Comparison of ENCODE assay signal across 20 cellular contexts in the genomic region with DNA sequence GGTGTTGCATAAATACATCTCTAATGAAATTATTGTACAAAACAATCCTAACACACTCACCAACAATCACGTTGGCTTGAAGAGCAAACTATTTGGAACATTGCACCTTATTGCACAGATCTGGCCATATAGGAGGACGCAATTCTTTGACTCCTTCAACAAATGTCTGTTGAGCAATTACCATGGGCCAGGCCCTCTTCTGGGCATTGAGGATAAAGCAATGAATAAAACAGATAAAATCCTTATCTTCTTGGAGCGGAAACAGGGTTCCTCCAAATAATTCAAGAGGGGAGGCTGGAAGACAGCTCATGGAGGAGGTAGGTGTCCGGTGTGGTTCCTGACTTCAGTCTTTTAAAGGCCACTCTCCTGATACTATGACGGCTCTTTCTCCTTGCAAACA. TPM values are rescaled to one million over a fixed set of nuclear protein-coding genes. Genes with fewer than 3 reads are reported as not detected.
A peak's percentile ranks its signal among the peaks of the same experiment; 100 is the strongest.
DNase-seq lines count a peak whose midpoint lies in the region; TF ChIP-seq lines count a peak whose summit lies in the region.
"Had no signal": no experiment of that assay in that cellular context is flagged by ENCODE, and none has a peak within 500 bp of the region (broad histone marks: within the 10 kb centered on the region; RNA-seq: fewer than 3 reads in every experiment).

No MANE protein-coding gene starts in this region.

- H3K27me3 ChIP-seq in BE2C, result no peaks in the 10 kb centered on the region
- peaks cover 83% of the 10 kb centered on the region for H3K27me3 ChIP-seq in endodermal cell (ENCODE audit: control insufficient read depth, insufficient read depth, low read length, poor library complexity, severe bottlenecking)
- H3K27me3 ChIP-seq in CD8-positive, alpha-beta memory T cell (ENCODE audit: insufficient read depth, low read length, poor library complexity, severe bottlenecking), result no peaks in the 10 kb centered on the region
- peaks cover 100% of the 10 kb centered on the region for H3K27me3 ChIP-seq in left ventricle myocardium inferior (ENCODE audit: low read depth)
- H3K27me3 ChIP-seq: pancreas had no signal

- H3K36me3 ChIP-seq in BE2C (no peaks in the 10 kb centered on the region), HEK293 (ENCODE audit: control insufficient read depth in 2 of 2, insufficient read depth in 1 of 2, low read length in 2 of 2) (no peaks in the 10 kb centered on the region), endodermal cell (ENCODE audit: control insufficient read depth, insufficient read depth, low read length) (no peaks in the 10 kb centered on the region), left ventricle myocardium inferior (no peaks in the 10 kb centered on the region)
- no peaks in the 10 kb centered on the region for H3K36me3 ChIP-seq in CD8-positive, alpha-beta memory T cell (ENCODE audit: insufficient read depth, low read length)
- H3K36me3 ChIP-seq: esophagus squamous epithelium, pancreas had no signal

- H3K27ac Mint-ChIP-seq in endodermal cell (no peak overlapping the region), CD14-positive monocyte (peak overlapping the region in 1 of 7 donors; percentile 16)
- no peak overlapping the region for H3K27ac Mint-ChIP-seq in CD8-positive, alpha-beta memory T cell

- DNase-seq in BE2C, result no peak
- peak; percentile 25 for DNase-seq in RPMI8226
- DNase-seq in endodermal cell, result no peak
- no peak for DNase-seq in CD14-positive monocyte (ENCODE audit: low spot score)
- no peak for DNase-seq in NOMO-1 treated with DMSO at 0.1 percent for 48 hours (lab: John Stamatoyannopoulos, UW; ENCODE audit: unreplicated experiment)
- DNase-seq in CD8-positive, alpha-beta memory T cell, result no peak
- no peak for DNase-seq in left ventricle myocardium inferior
- DNase-seq: activated CD4-positive, CD25-positive, alpha-beta regulatory T cell treated with anti-CD3 and anti-CD28 coated beads, Interleukin-2, amount 50 U/mL, for 72 hours; esophagus squamous epithelium; NCI-H1694; pancreas; stimulated activated CD4-positive, alpha-beta T cell treated with anti-CD3 and anti-CD28 coated beads, Interleukin-4, amount 100 ng/mL, for 24 hours had no signal

- H3K27me3 Mint-ChIP-seq in endodermal cell (ENCODE audit: insufficient read depth) (peaks cover 94% of the 10 kb centered on the region), CD14-positive monocyte (ENCODE audit: low read depth in 3 of 3) (peaks cover 21 to 39% (median 37%) of the 10 kb centered on the region in 3 donors)
- peaks cover 13 to 25% of the 10 kb centered on the region in 2 donors for H3K27me3 Mint-ChIP-seq in CD8-positive, alpha-beta memory T cell

- no peak overlapping the region for H3K9ac ChIP-seq in endodermal cell (ENCODE audit: extremely low read depth, low read length, poor library complexity, severe bottlenecking)

- peaks cover 10% of the 10 kb centered on the region for H3K4me1 Mint-ChIP-seq in endodermal cell
- H3K4me1 Mint-ChIP-seq in CD14-positive monocyte, result peaks cover 3% of the 10 kb centered on the region
- H3K4me1 Mint-ChIP-seq in CD8-positive, alpha-beta memory T cell, result no peaks in the 10 kb centered on the region

- H3K4me3 ChIP-seq in BE2C (ENCODE audit: low read depth, low read length) (no peak overlapping the region), HEK293 (ENCODE audit: low read depth, low read length) (no peak overlapping the region), endodermal cell (ENCODE audit: low read length) (no peak overlapping the region), left ventricle myocardium inferior (no peak overlapping the region)
- H3K4me3 ChIP-seq in CD8-positive, alpha-beta memory T cell (ENCODE audit: low read length), result no peak overlapping the region
- H3K4me3 ChIP-seq: esophagus squamous epithelium, lung, pancreas, skin epidermis had no signal

- POLR2A ChIA-PET in HEK293 (lab: Yijun Ruan, JAX), result no interaction called here
- POLR2A ChIA-PET in CD8-positive, alpha-beta memory T cell (lab: Charles Lee), result no interaction called here

- CTCF ChIA-PET in HEK293 (lab: Yijun Ruan, JAX), result interaction anchor here (0.6 to 0.9 kb wide), 2 partner anchors 77 to 92 kb away, joined by 3 to 4 read pairs; no protein-coding TSS in a partner anchor
- CTCF ChIA-PET in CD8-positive, alpha-beta memory T cell (lab: Charles Lee), result no interaction called here

- H3K36me3 Mint-ChIP-seq in endodermal cell (ENCODE audit: low read depth) (no peaks in the 10 kb centered on the region), CD14-positive monocyte (no peaks in the 10 kb centered on the region)
- H3K36me3 Mint-ChIP-seq in CD8-positive, alpha-beta memory T cell, result no peaks in the 10 kb centered on the region

- no peak overlapping the region for H3K27ac ChIP-seq in HEK293 (ENCODE audit: extremely low read depth, low read depth, low read length)
- no peak overlapping the region for H3K27ac ChIP-seq in endodermal cell (ENCODE audit: low read depth, low read length)
- no peak overlapping the region for H3K27ac ChIP-seq in CD8-positive, alpha-beta memory T cell (ENCODE audit: low read depth, low read length)
- no peak overlapping the region for H3K27ac ChIP-seq in left ventricle myocardium inferior (replicated peaks)
- H3K27ac ChIP-seq: esophagus squamous epithelium, pancreas, skin epidermis had no signal

- H3K4me1 ChIP-seq in BE2C, result no peaks in the 10 kb centered on the region
- no peaks in the 10 kb centered on the region for H3K4me1 ChIP-seq in HEK293 (ENCODE audit: control insufficient read depth, insufficient read depth, low read length)
- peaks cover 3% of the 10 kb centered on the region for H3K4me1 ChIP-seq in endodermal cell (ENCODE audit: control insufficient read depth, insufficient read depth, low read length)
- no peaks in the 10 kb centered on the region for H3K4me1 ChIP-seq in CD8-positive, alpha-beta memory T cell (ENCODE audit: insufficient read depth, low read length)
- no peaks in the 10 kb centered on the region for H3K4me1 ChIP-seq in left ventricle myocardium inferior
- H3K4me1 ChIP-seq: pancreas had no signal

- H3K9me3 ChIP-seq in BE2C, result no peaks in the 10 kb centered on the region
- no peaks in the 10 kb centered on the region for H3K9me3 ChIP-seq in HEK293 (ENCODE audit: control insufficient read depth, insufficient read depth, low read depth, low read length)
- no peaks in the 10 kb centered on the region for H3K9me3 ChIP-seq in endodermal cell (ENCODE audit: control insufficient read depth, low read length)
- no peaks in the 10 kb centered on the region for H3K9me3 ChIP-seq in CD8-positive, alpha-beta memory T cell (ENCODE audit: low read length)
- no peaks in the 10 kb centered on the region for H3K9me3 ChIP-seq in left ventricle myocardium inferior (replicated peaks)
- H3K9me3 ChIP-seq: esophagus squamous epithelium, pancreas had no signal

- intact Hi-C loops in CD14-positive monocyte (cut with micrococcal nuclease), result no loop called here
- intact Hi-C loops in left ventricle myocardium inferior (cut with micrococcal nuclease), result no loop called here

- WGBS in endodermal cell (ENCODE audit: insufficient coverage in 1 of 2, insufficient read length in 1 of 2), 2 experiments, result 75 to 77% methylated on average over 4 to 5 of the region's 5 CpGs

- TF ChIP-seq CTCF in BE2C (IDR thresholded peaks at IDR 0.05; ENCODE audit: low read depth, low read length) (peak; percentile 16; the same call in 1 of the 2 replicates), HEK293 (tag by site-specific recombination; IDR thresholded peaks at IDR 0.05) (no peak), endodermal cell (conservative IDR thresholded peaks at IDR 0.05) (peak; percentile 62), CD14-positive monocyte (IDR thresholded peaks at IDR 0.05) (no peak), left ventricle myocardium inferior (IDR thresholded peaks at IDR 0.05; ENCODE audit: borderline replicate concordance) (no peak)

- no peaks in the 10 kb centered on the region for H3K9me3 Mint-ChIP-seq in endodermal cell
- H3K9me3 Mint-ChIP-seq in CD14-positive monocyte, result no peaks in the 10 kb centered on the region
- H3K9me3 Mint-ChIP-seq in CD8-positive, alpha-beta memory T cell, result no peaks in the 10 kb centered on the region

- H3K4me3 Mint-ChIP-seq in endodermal cell, result no peak overlapping the region
- H3K4me3 Mint-ChIP-seq in CD14-positive monocyte, result no peak overlapping the region
- no peak overlapping the region for H3K4me3 Mint-ChIP-seq in CD8-positive, alpha-beta memory T cell

TF ChIP-seq in HEK293, 187 proteins besides CTCF, POLR2A, EP300 and RAD21:
- TF ChIP-seq SCRT2 (tag by site-specific recombination; IDR thresholded peaks at IDR 0.05), result peak; percentile 51; the same call in 1 of the 2 replicates
- TF ChIP-seq, protein P1, sequence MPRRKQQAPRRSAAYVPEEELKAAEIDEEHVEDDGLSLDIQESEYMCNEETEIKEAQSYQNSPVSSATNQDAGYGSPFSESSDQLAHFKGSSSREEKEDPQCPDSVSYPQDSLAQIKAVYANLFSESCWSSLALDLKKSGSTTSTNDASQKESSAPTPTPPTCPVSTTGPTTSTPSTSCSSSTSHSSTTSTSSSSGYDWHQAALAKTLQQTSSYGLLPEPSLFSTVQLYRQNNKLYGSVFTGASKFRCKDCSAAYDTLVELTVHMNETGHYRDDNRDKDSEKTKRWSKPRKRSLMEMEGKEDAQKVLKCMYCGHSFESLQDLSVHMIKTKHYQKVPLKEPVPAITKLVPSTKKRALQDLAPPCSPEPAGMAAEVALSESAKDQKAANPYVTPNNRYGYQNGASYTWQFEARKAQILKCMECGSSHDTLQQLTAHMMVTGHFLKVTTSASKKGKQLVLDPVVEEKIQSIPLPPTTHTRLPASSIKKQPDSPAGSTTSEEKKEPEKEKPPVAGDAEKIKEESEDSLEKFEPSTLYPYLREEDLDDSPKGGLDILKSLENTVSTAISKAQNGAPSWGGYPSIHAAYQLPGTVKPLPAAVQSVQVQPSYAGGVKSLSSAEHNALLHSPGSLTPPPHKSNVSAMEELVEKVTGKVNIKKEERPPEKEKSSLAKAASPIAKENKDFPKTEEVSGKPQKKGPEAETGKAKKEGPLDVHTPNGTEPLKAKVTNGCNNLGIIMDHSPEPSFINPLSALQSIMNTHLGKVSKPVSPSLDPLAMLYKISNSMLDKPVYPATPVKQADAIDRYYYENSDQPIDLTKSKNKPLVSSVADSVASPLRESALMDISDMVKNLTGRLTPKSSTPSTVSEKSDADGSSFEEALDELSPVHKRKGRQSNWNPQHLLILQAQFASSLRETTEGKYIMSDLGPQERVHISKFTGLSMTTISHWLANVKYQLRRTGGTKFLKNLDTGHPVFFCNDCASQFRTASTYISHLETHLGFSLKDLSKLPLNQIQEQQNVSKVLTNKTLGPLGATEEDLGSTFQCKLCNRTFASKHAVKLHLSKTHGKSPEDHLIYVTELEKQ (tag by site-specific recombination; IDR thresholded peaks at IDR 0.05; ENCODE audit: borderline replicate concordance), result no peak

RNA-seq across cellular contexts. Expression of a gene that starts 43.3 kb away (rescaled TPM):
- not detected for polyA plus RNA-seq in BE2C (2012; ENCODE audit: insufficient read depth, insufficient read length, low read depth)
- total RNA-seq in endodermal cell (1 to 10 TPM; 2.2 to 2.4 TPM), left ventricle myocardium inferior (not detected)
- polyA plus RNA-seq in endodermal cell (2013, experiment 1 of 2), result 13.1 TPM
- 12.1 TPM for polyA plus RNA-seq in endodermal cell (2013, experiment 2 of 2)
- polyA plus RNA-seq in CD14-positive monocyte, result not detected
- total RNA-seq in CD8-positive, alpha-beta memory T cell, result not detected
- polyA plus RNA-seq in CD8-positive, alpha-beta memory T cell, result not detected
- total RNA-seq: esophagus squamous epithelium; M059J; myocyte; pancreas; T-helper 2 cell treated with Interferon-gamma antibody and Interleukin-4, amounts not matched to agents 100 ng/mL and 5 ng/mL, for 36 hours had no signal
- polyA plus RNA-seq: adipose tissue, lung, pancreas, urinary bladder had no signal

Comparison
In these comparisons a context has a peak if more than half of its experiments do, and no peak if none do; other contexts are left out.
1. CTCF ChIP-seq: peak in BE2C (single experiment) and endodermal cell (single experiment); none in HEK293 (single experiment), CD14-positive monocyte (single experiment) and left ventricle myocardium inferior (single experiment).